ENCODE assay signal across 8 cellular contexts in genomic region chr15:56887782-56888127, GRCh38. TPM values are rescaled to one million over a fixed set of nuclear protein-coding genes. Genes with fewer than 3 reads are reported as not detected.
DNase-seq lines count a peak whose midpoint lies in the region; ATAC-seq and TF ChIP-seq lines count a peak whose summit lies in the region.

No MANE protein-coding gene starts in this region.

- H3K9ac ChIP-seq in DND-41 (ENCODE audit: low read depth, low read length) = peak overlapping the region; percentile 78

- no peaks in the 10 kb centered on the region for H3K36me3 ChIP-seq in DND-41 (ENCODE audit: insufficient read depth, low read length)
- H3K36me3 ChIP-seq in SJSA1 = no peaks in the 10 kb centered on the region
- no peaks in the 10 kb centered on the region for H3K36me3 ChIP-seq in esophagus squamous epithelium

- DNase-seq in DND-41 = no peak
- no peak for DNase-seq in SJSA1 (ENCODE audit: low read depth in 1 of 2, low spot score in 2 of 2)
- DNase-seq in esophagus squamous epithelium (lab: John Stamatoyannopoulos, UW) = no peak
- DNase-seq in pons (ENCODE audit: low spot score) = peak; percentile 64
- no peak for DNase-seq in mucosa of gallbladder (ENCODE audit: low spot score)
- DNase-seq in G401 (ENCODE audit: low spot score) = no peak
- DNase-seq in islet precursor cell = no peak
- DNase-seq in activated effector memory CD4-positive, alpha-beta T cell treated with Interleukin-2 at 50 U/mL for 16 hours = no peak

- ATAC-seq in DND-41 (ENCODE audit: insufficient read depth, low read depth) = no peak

- no peaks in the 10 kb centered on the region for H3K27me3 ChIP-seq in DND-41 (ENCODE audit: insufficient read depth, low read length, poor library complexity)
- H3K27me3 ChIP-seq in SJSA1 (replicated peaks) = no peaks in the 10 kb centered on the region
- H3K27me3 ChIP-seq in esophagus squamous epithelium = no peaks in the 10 kb centered on the region

- intact Hi-C loops in esophagus squamous epithelium (cut with DNase I) = no loop called here

- in situ Hi-C loops in G401 (cut with HindIII; ENCODE audit: low sequenced_read_pairs) = no loop called here

- 0% methylated on average over 1 of the region's 1 CpG for WGBS in esophagus squamous epithelium, 2 donors

- H3K4me2 ChIP-seq in DND-41 (ENCODE audit: insufficient read depth, low read length) = peak overlapping the region; percentile 69

- no peak for TF ChIP-seq POLR2A in esophagus squamous epithelium (IDR thresholded peaks at IDR 0.05)

- H4K20me1 ChIP-seq in DND-41 (ENCODE audit: insufficient read depth, low read length) = no peaks in the 10 kb centered on the region

- H3K9me3 ChIP-seq in DND-41 (ENCODE audit: insufficient read depth, low read length, severe bottlenecking) (no peaks in the 10 kb centered on the region), SJSA1 (replicated peaks) (no peaks in the 10 kb centered on the region), esophagus squamous epithelium (no peaks in the 10 kb centered on the region)

- H3K27ac ChIP-seq in DND-41 (ENCODE audit: low read length) (peak overlapping the region; percentile 82), SJSA1 (peak overlapping the region; percentile 88), esophagus squamous epithelium (peak overlapping the region; percentile 87 to 99 (median 94))

- peak overlapping the region; percentile 98 for H2AFZ ChIP-seq in DND-41 (ENCODE audit: low read depth, low read length)

- TF ChIP-seq CTCF in DND-41 (IDR thresholded peaks at IDR 0.05; ENCODE audit: borderline replicate concordance, extremely low read depth, low read length, poor library complexity, severe bottlenecking) = no peak
- TF ChIP-seq CTCF in esophagus squamous epithelium (IDR thresholded peaks at IDR 0.05) = no peak

- H3K4me1 ChIP-seq in DND-41 (ENCODE audit: insufficient read depth, low read length) = peaks cover 27% of the 10 kb centered on the region
- H3K4me1 ChIP-seq in SJSA1 (replicated peaks) = peaks cover 15% of the 10 kb centered on the region
- H3K4me1 ChIP-seq in esophagus squamous epithelium = peaks cover 0 to 22% (median 18%) of the 10 kb centered on the region in 3 donors

- H3K4me3 ChIP-seq in DND-41 (ENCODE audit: low read depth in 1 of 2, low read length in 2 of 2) (peak overlapping the region; percentile 40 to 65), SJSA1 (peak overlapping the region; percentile 49), esophagus squamous epithelium (peak overlapping the region; percentile 56 to 89 (median 72))

- 0 out of 2 replicates have a peak, but pooled peaks cover 2% of the 10 kb centered on the region for H3K79me2 ChIP-seq in DND-41 (ENCODE audit: insufficient read depth, low read length)

RNA-seq across cellular contexts. Expression of gene TCF12, which starts 30.7 kb away (rescaled TPM):
- 47.0 and 69.5 TPM in 2 replicates for total RNA-seq in SJSA1 (2014; rRNA removed; shearing (Covaris generic))
- total RNA-seq in esophagus squamous epithelium (10 to 100 TPM; 28.5 to 90.4 (median 51.3) TPM), mucosa of gallbladder (112 TPM)
- 33.8 and 55.3 TPM in 2 replicates for total RNA-seq in G401 (2014; rRNA removed; shearing (Covaris generic))
